In genomic region chr3:28198161-28198560, GRCh38 we compare ENCODE assay signal across 25 cellular contexts. TPM values are rescaled to one million over a fixed set of nuclear protein-coding genes. Genes with fewer than 3 reads are reported as not detected.
DNase-seq lines count a peak whose midpoint lies in the region; ATAC-seq and TF ChIP-seq lines count a peak whose summit lies in the region.
"Had no signal": no experiment of that assay in that cellular context is flagged by ENCODE, and none has a peak within 500 bp of the region (broad histone marks: within the 10 kb centered on the region; RNA-seq: fewer than 3 reads in every experiment).

No MANE protein-coding gene starts in this region.

- in situ Hi-C loops in T47D (cut with HindIII; ENCODE audit: low pct_unique_long_range_greater_than_20kb, low sequenced_read_pairs): no loop called here

- H3K27ac Mint-ChIP-seq in MCF 10A (ENCODE audit: low read depth, unreplicated experiment): no peak overlapping the region
- H3K27ac Mint-ChIP-seq: CD14-positive monocyte; CD4-positive, alpha-beta memory T cell; CD4-positive, CD25-positive, alpha-beta regulatory T cell; CD8-positive, alpha-beta memory T cell had no signal

- no peaks in the 10 kb centered on the region for H3K27me3 Mint-ChIP-seq in MCF 10A (ENCODE audit: insufficient read depth, unreplicated experiment)
- H3K27me3 Mint-ChIP-seq: CD4-positive, alpha-beta memory T cell; CD4-positive, CD25-positive, alpha-beta regulatory T cell; CD8-positive, alpha-beta memory T cell had no signal

- H3K27ac ChIP-seq in lower lobe of right lung (peak overlapping the region; percentile 24), upper lobe of right lung (no peak overlapping the region), coronary artery (no peak overlapping the region), thyroid gland (no peak overlapping the region)
- H3K27ac ChIP-seq: BLaER1 had no signal

- H3K27me3 ChIP-seq in lower lobe of right lung (ENCODE audit: low read depth) (no peaks in the 10 kb centered on the region), upper lobe of right lung (no peaks in the 10 kb centered on the region), thyroid gland (no peaks in the 10 kb centered on the region)
- H3K27me3 ChIP-seq: BE2C, BLaER1 had no signal

- no peak overlapping the region for H3K4me3 Mint-ChIP-seq in MCF 10A (ENCODE audit: unreplicated experiment)
- H3K4me3 Mint-ChIP-seq: CD14-positive monocyte; CD4-positive, alpha-beta memory T cell; CD4-positive, CD25-positive, alpha-beta regulatory T cell; CD8-positive, alpha-beta memory T cell had no signal

- H3K4me1 ChIP-seq in lower lobe of right lung (no peaks in the 10 kb centered on the region), upper lobe of right lung (no peaks in the 10 kb centered on the region), thyroid gland (no peaks in the 10 kb centered on the region)
- H3K4me1 ChIP-seq: BE2C, BLaER1 had no signal

- H3K4me3 ChIP-seq in lower lobe of right lung (peak overlapping the region; percentile 2), upper lobe of right lung (no peak overlapping the region), coronary artery (no peak overlapping the region), thyroid gland (replicated peaks in 1 of 3) (no peak overlapping the region)
- H3K4me3 ChIP-seq: BLaER1, GM12878 had no signal

- CTCF ChIA-PET in MCF 10A (lab: Yijun Ruan, JAX): interaction anchor here (0.6 kb wide), 1 partner anchor 38 kb away, joined by 3 read pairs; no protein-coding TSS in a partner anchor

- no TSS peak for BruUV-seq in MCF 10A (replicated peaks; lab: Mats Ljungman, UMichigan)

- no peaks in the 10 kb centered on the region for H3K4me1 Mint-ChIP-seq in MCF 10A (ENCODE audit: insufficient read depth, unreplicated experiment)
- H3K4me1 Mint-ChIP-seq: CD14-positive monocyte; CD4-positive, alpha-beta memory T cell had no signal

- H3K36me3 ChIP-seq in lower lobe of right lung (no peaks in the 10 kb centered on the region), upper lobe of right lung (no peaks in the 10 kb centered on the region), thyroid gland (no peaks in the 10 kb centered on the region)
- H3K36me3 ChIP-seq: BE2C had no signal

- WGBS in thyroid gland, 2 donors: 87 to 90% methylated on average over 3 of the region's 3 CpGs

- H3K9me3 ChIP-seq in lower lobe of right lung: no peaks in the 10 kb centered on the region
- H3K9me3 ChIP-seq in upper lobe of right lung: no peaks in the 10 kb centered on the region
- no peaks in the 10 kb centered on the region for H3K9me3 ChIP-seq in thyroid gland
- H3K9me3 ChIP-seq: BE2C had no signal

- POLR2A ChIA-PET in MCF 10A (lab: Yijun Ruan, JAX): no interaction called here

- H3K36me3 Mint-ChIP-seq in MCF 10A (ENCODE audit: insufficient read depth, unreplicated experiment): no peaks in the 10 kb centered on the region
- H3K36me3 Mint-ChIP-seq: CD14-positive monocyte; CD4-positive, alpha-beta memory T cell; CD4-positive, CD25-positive, alpha-beta regulatory T cell; CD8-positive, alpha-beta memory T cell had no signal

- no peak for TF ChIP-seq POLR2A in thyroid gland (IDR thresholded peaks at IDR 0.05)

- intact Hi-C loops in MCF 10A (cut with micrococcal nuclease): no loop called here
- intact Hi-C loops in lower lobe of right lung (cut with DNase I): no loop called here
- intact Hi-C loops in upper lobe of right lung (cut with DNase I): no loop called here
- intact Hi-C loops in thyroid gland (cut with DNase I): no loop called here

- TF ChIP-seq CTCF in MCF 10A (IDR thresholded peaks at IDR 0.05; ENCODE audit: unreplicated experiment): no peak
- TF ChIP-seq CTCF in lower lobe of right lung (IDR thresholded peaks at IDR 0.05): no peak
- TF ChIP-seq CTCF in upper lobe of right lung (IDR thresholded peaks at IDR 0.05): no peak
- no peak for TF ChIP-seq CTCF in coronary artery (IDR thresholded peaks at IDR 0.05)
- TF ChIP-seq CTCF in thyroid gland (IDR thresholded peaks at IDR 0.05): no peak

- peak; percentile 20 for ATAC-seq in esophagus mucosa
- ATAC-seq in lower lobe of right lung: no peak
- peak; percentile 28 for ATAC-seq in upper lobe of right lung
- no peak for ATAC-seq in GM18498 (IDR thresholded peaks at IDR 0.05; ENCODE audit: unreplicated experiment)
- ATAC-seq: GM12878 had no signal

- peak; percentile 14 to 54 for DNase-seq in T47D (ENCODE audit: low read depth in 1 of 2, low spot score in 1 of 2)
- DNase-seq in MCF 10A (ENCODE audit: unreplicated experiment): no peak
- DNase-seq in lower lobe of right lung: no peak
- DNase-seq in upper lobe of right lung: no peak
- DNase-seq in coronary artery (ENCODE audit: low spot score): no peak
- DNase-seq in thyroid gland: no peak
- DNase-seq: 8988T; ACHN; BE2C; C1 segment of cervical spinal cord; CD4-positive, alpha-beta memory T cell; CD4-positive, CD25-positive, alpha-beta regulatory T cell; CD8-positive, alpha-beta memory T cell; COR-L47; DMS 273 treated with DMSO at 0.1 percent for 48 hours; DMS153; DMS79; DND-41; EL; GDM1 had no signal

- H3K9me3 Mint-ChIP-seq in MCF 10A (ENCODE audit: unreplicated experiment): no peaks in the 10 kb centered on the region
- H3K9me3 Mint-ChIP-seq: CD4-positive, CD25-positive, alpha-beta regulatory T cell; CD8-positive, alpha-beta memory T cell had no signal

RNA-seq across cellular contexts. Expression of gene CMC1, which starts 43.3 kb away (rescaled TPM):
- total RNA-seq in MCF 10A (2022): 31.9 and 35.4 TPM in 2 replicates
- total RNA-seq in esophagus mucosa: 12.2 TPM
- total RNA-seq in lower lobe of right lung: 23.6 TPM
- total RNA-seq in upper lobe of right lung: 17.8 TPM
- total RNA-seq in thyroid gland: 10 to 100 TPM in 2 of 4 donors, 1 to 10 TPM in 2; 3.0 to 22.7 (median 8.3) TPM

Comparison
In these comparisons a context has a peak if more than half of its experiments do, and no peak if none do; other contexts are left out.
1. DNase-seq: peak in T47D (2 of 2); none in MCF 10A (single experiment), lower lobe of right lung (single experiment), upper lobe of right lung (single experiment), coronary artery (single experiment) and thyroid gland (0 of 2).
2. ATAC-seq: peak in esophagus mucosa (single experiment) and upper lobe of right lung (single experiment); none in lower lobe of right lung (0 of 2) and GM18498 (single experiment).